8 cellular contexts compared by ENCODE assay signal in genomic region chrX:47540754-47541538, GRCh38. TPM values are rescaled to one million over a fixed set of nuclear protein-coding genes. Genes with fewer than 3 reads are reported as not detected.
A peak's percentile ranks its signal among the peaks of the same experiment; 100 is the strongest.
DNase-seq lines count a peak whose midpoint lies in the region; ATAC-seq and TF ChIP-seq lines count a peak whose summit lies in the region.

No MANE protein-coding gene starts in this region.

- no peaks in the 10 kb centered on the region for H3K27me3 Mint-ChIP-seq in MCF 10A (ENCODE audit: insufficient read depth, unreplicated experiment)

- TF ChIP-seq CTCF in MCF 10A (IDR thresholded peaks at IDR 0.05; ENCODE audit: unreplicated experiment) (peak; percentile 47), retinal pigment epithelial cell (conservative IDR thresholded peaks at IDR 0.05; ENCODE audit: low read depth, low read length) (peak; percentile 57)

- H3K9me3 ChIP-seq in iPS-18a (ENCODE audit: control insufficient read depth, low read depth, low read length), result peaks cover 4% of the 10 kb centered on the region

- H3K4me3 Mint-ChIP-seq in MCF 10A (ENCODE audit: unreplicated experiment), result no peak overlapping the region

- no peaks in the 10 kb centered on the region for H3K36me3 Mint-ChIP-seq in MCF 10A (ENCODE audit: insufficient read depth, unreplicated experiment)

- CTCF ChIA-PET in MCF 10A (lab: Yijun Ruan, JAX), result interaction anchor here (0.6 to 3.4 kb wide), 20 partner anchors 10 to 347 kb away, joined by 3 to 23 read pairs (median 4); partner anchors contain the start of gene ZNF81

- H3K4me1 Mint-ChIP-seq in MCF 10A (ENCODE audit: insufficient read depth, unreplicated experiment), result no peaks in the 10 kb centered on the region

- no peaks in the 10 kb centered on the region for H3K27me3 ChIP-seq in iPS-18a (ENCODE audit: control insufficient read depth, insufficient read depth, low read length)

- H3K9ac ChIP-seq in iPS-18a (ENCODE audit: low read length), result peak overlapping the region; percentile 28

- no peaks in the 10 kb centered on the region for H3K9me3 Mint-ChIP-seq in MCF 10A (ENCODE audit: unreplicated experiment)

- peak overlapping the region; percentile 23 for H3K27ac Mint-ChIP-seq in MCF 10A (ENCODE audit: low read depth, unreplicated experiment)

- ATAC-seq in GM21825 (IDR thresholded peaks at IDR 0.05; ENCODE audit: unreplicated experiment) (no peak), GM21528 (IDR thresholded peaks at IDR 0.05; ENCODE audit: low FRiP score, unreplicated experiment) (no peak)

- H3K36me3 ChIP-seq in iPS-18a (ENCODE audit: control insufficient read depth, low read depth, low read length), result no peaks in the 10 kb centered on the region

- no peak overlapping the region for H3K27ac ChIP-seq in iPS-18a (ENCODE audit: low read length)

- DNase-seq in C1 segment of cervical spinal cord (lab: John Stamatoyannopoulos, UW), result peak in 12 of 14 donors; percentile 4 to 87 (median 55)
- peak; percentile 81 for DNase-seq in HPDE6-E6E7 (ENCODE audit: extremely low spot score)
- peak; percentile 67 for DNase-seq in NCI-H774 (lab: John Stamatoyannopoulos, UW)
- peak; percentile 84 for DNase-seq in MCF 10A (ENCODE audit: unreplicated experiment)
- peak; percentile 74 for DNase-seq in retinal pigment epithelial cell (ENCODE audit: low read depth)

- no peaks in the 10 kb centered on the region for H3K4me1 ChIP-seq in iPS-18a (ENCODE audit: control insufficient read depth, low read depth, low read length)

- intact Hi-C loops in MCF 10A (cut with micrococcal nuclease), result loop anchor here (1.0 to 2.0 kb wide), 5 partner anchors 41 to 485 kb away; partner anchors contain the start of genes TIMP1 and ZNF81

- POLR2A ChIA-PET in MCF 10A (lab: Yijun Ruan, JAX), result interaction anchor here (0.5 to 1.8 kb wide), 7 partner anchors 54 to 349 kb away, joined by 3 to 5 read pairs (median 4); partner anchors contain the start of gene ELK1

- BruUV-seq in MCF 10A (replicated peaks; lab: Mats Ljungman, UMichigan), result no TSS peak

- H3K4me3 ChIP-seq in iPS-18a (ENCODE audit: low read length), result no peak overlapping the region
- no peak overlapping the region for H3K4me3 ChIP-seq in retinal pigment epithelial cell (ENCODE audit: low read length)

RNA-seq across cellular contexts. Expression of gene ARAF, which starts 20.1 kb away (rescaled TPM):
- total RNA-seq in MCF 10A (2022), result 53.2 and 63.5 TPM in 2 replicates

RNA-seq across cellular contexts. Expression of gene TIMP1, which starts 41.3 kb away (rescaled TPM):
- 647 and 720 TPM in 2 replicates for total RNA-seq in MCF 10A (2022)

RNA-seq across cellular contexts. Expression of gene ZNF41, which starts 57.9 kb away (rescaled TPM):
- 5.6 and 7.0 TPM in 2 replicates for total RNA-seq in MCF 10A (2022)
